Comparison of ENCODE assay signal across 12 cellular contexts in genomic region chr17:38906429-38907172, GRCh38. TPM values are rescaled to one million over a fixed set of nuclear protein-coding genes. Genes with fewer than 3 reads are reported as not detected.
DNase-seq lines count a peak whose midpoint lies in the region; ATAC-seq, FAIRE-seq and TF ChIP-seq lines count a peak whose summit lies in the region.
"Had no signal": no experiment of that assay in that cellular context is flagged by ENCODE, and none has a peak within 500 bp of the region (broad histone marks: within the 10 kb centered on the region; RNA-seq: fewer than 3 reads in every experiment).

No MANE protein-coding gene starts in this region.

- H3K36me3 Mint-ChIP-seq in WTC11, result peaks cover 21% of the 10 kb centered on the region

- ATAC-seq in WTC11, result no peak; the same call in 1 of the 2 replicates
- ATAC-seq in HG02884 (IDR thresholded peaks at IDR 0.05; ENCODE audit: unreplicated experiment), result no peak
- ATAC-seq in HG02642 (IDR thresholded peaks at IDR 0.05; ENCODE audit: poor library complexity, unreplicated experiment), result no peak

- TF ChIP-seq CTCF in WTC11 (IDR thresholded peaks at IDR 0.05) (no peak), cardiac muscle cell (IDR thresholded peaks at IDR 0.05; ENCODE audit: low read depth, low read length) (no peak), Peyer's patch (IDR thresholded peaks at IDR 0.05) (no peak)

- peak overlapping the region; percentile 28 for H3K4me2 ChIP-seq in skeletal muscle satellite cell (ENCODE audit: low read length)
- H3K4me2 ChIP-seq: smooth muscle cell had no signal

- peaks cover 5% of the 10 kb centered on the region for H3K4me1 ChIP-seq in cardiac muscle cell (ENCODE audit: low read depth)
- H3K4me1 ChIP-seq in skeletal muscle satellite cell (ENCODE audit: control insufficient read depth, insufficient read depth, low read length), result peaks cover 53% of the 10 kb centered on the region
- peaks cover 0 to 79% (median 0%) of the 10 kb centered on the region in 4 donors for H3K4me1 ChIP-seq in Peyer's patch
- H3K4me1 ChIP-seq: colonic mucosa had no signal

- H3K4me3 ChIP-seq in cardiac muscle cell (no peak overlapping the region), skeletal muscle satellite cell (ENCODE audit: low read length) (no peak overlapping the region), Peyer's patch (no peak overlapping the region)
- H3K4me3 ChIP-seq: colonic mucosa, GM23248, smooth muscle cell had no signal

- H3K36me3 ChIP-seq in cardiac muscle cell (no peaks in the 10 kb centered on the region), skeletal muscle satellite cell (ENCODE audit: insufficient read depth, low read length) (peaks cover 84% of the 10 kb centered on the region), Peyer's patch (peaks cover 0 to 68% (median 0%) of the 10 kb centered on the region in 3 donors)
- H3K36me3 ChIP-seq: colonic mucosa had no signal

- TF ChIP-seq POLR2A in GM12892 (IDR thresholded peaks at IDR 0.05; ENCODE audit: low read depth, low read length) (no peak), Peyer's patch (IDR thresholded peaks at IDR 0.05) (no peak)

- peak overlapping the region; percentile 86 for H3K27ac Mint-ChIP-seq in WTC11

- POLR2A ChIA-PET in WTC11 (lab: Charles Lee), result no interaction called here

- no peaks in the 10 kb centered on the region for H3K27me3 ChIP-seq in cardiac muscle cell
- no peaks in the 10 kb centered on the region for H3K27me3 ChIP-seq in skeletal muscle satellite cell (ENCODE audit: control insufficient read depth, insufficient read depth, low read length)
- H3K27me3 ChIP-seq in Peyer's patch, result no peaks in the 10 kb centered on the region
- H3K27me3 ChIP-seq: colonic mucosa had no signal

- CTCF ChIA-PET in WTC11 (lab: Charles Lee), result interaction anchor here (0.8 to 2.2 kb wide), 8 partner anchors 11 to 268 kb away, joined by 3 to 14 read pairs (median 6); partner anchors contain the start of genes FBXO47 and LASP1NB

- H3K9me3 Mint-ChIP-seq in WTC11, result no peaks in the 10 kb centered on the region

- no peak overlapping the region for H3K4me3 Mint-ChIP-seq in WTC11

- no peaks in the 10 kb centered on the region for H3K9me3 ChIP-seq in cardiac muscle cell (ENCODE audit: low read depth)
- H3K9me3 ChIP-seq in skeletal muscle satellite cell (replicated peaks; ENCODE audit: low read length), result no peaks in the 10 kb centered on the region
- H3K9me3 ChIP-seq in Peyer's patch, result no peaks in the 10 kb centered on the region
- H3K9me3 ChIP-seq: colonic mucosa had no signal

- DNase-seq in GM12892 (ENCODE audit: insufficient read length) (no peak), WTC11 (ENCODE audit: low spot score) (no peak), cardiac muscle cell (ENCODE audit: low read depth in 1 of 2, low spot score in 1 of 2) (no peak), Peyer's patch (no peak), T-helper 9 cell (no peak)
- DNase-seq: colonic mucosa, GM23248, hypothalamus had no signal

- peak overlapping the region; percentile 19 for H3K27ac ChIP-seq in cardiac muscle cell
- H3K27ac ChIP-seq in Peyer's patch, result peak overlapping the region in 1 of 4 donors; percentile 46
- H3K27ac ChIP-seq: colonic mucosa, GM23248 had no signal

- no peaks in the 10 kb centered on the region for H3K27me3 Mint-ChIP-seq in WTC11 (ENCODE audit: low read depth)

- peak; percentile 38 for FAIRE-seq in GM12892 (lab: Jason Lieb, UNC)

- H3K9ac ChIP-seq in skeletal muscle satellite cell (ENCODE audit: low read depth, low read length), result peak overlapping the region; percentile 18
- H3K9ac ChIP-seq: GM23248 had no signal

- peaks cover 18% of the 10 kb centered on the region for H3K4me1 Mint-ChIP-seq in WTC11

TF ChIP-seq in WTC11, 78 proteins besides CTCF, POLR2A, EP300 and RAD21:
- TF ChIP-seq MAX (CRISPR knock-in tag; IDR thresholded peaks at IDR 0.05) (no peak), E2F4 (CRISPR knock-in tag; IDR thresholded peaks at IDR 0.05; ENCODE audit: borderline replicate concordance, low read depth) (no peak), PREB (CRISPR knock-in tag; IDR thresholded peaks at IDR 0.05; ENCODE audit: borderline replicate concordance) (no peak), GTF2I (CRISPR knock-in tag; conservative IDR thresholded peaks at IDR 0.05) (no peak), ZNF532 (CRISPR knock-in tag; IDR thresholded peaks at IDR 0.05; ENCODE audit: borderline replicate concordance) (no peak)

RNA-seq across cellular contexts. Expression of gene LASP1, which starts 36.7 kb away (rescaled TPM):
- 48.4 TPM for polyA plus RNA-seq in GM12892 (2012; ENCODE audit: missing spikeins)
- 126 to 139 TPM (median 128 TPM) in 3 replicates for total RNA-seq in WTC11 (2021)
- 46.0 and 51.2 TPM in 2 replicates for total RNA-seq in cardiac muscle cell
- polyA plus RNA-seq in cardiac muscle cell, result 28.1 and 38.0 TPM in 2 replicates
- total RNA-seq in skeletal muscle satellite cell (2012; rRNA removed), result 172 and 203 TPM in 2 replicates
- 100 to 1,000 TPM; 166 to 654 (median 590) TPM for total RNA-seq in Peyer's patch

RNA-seq across cellular contexts. Expression of gene RPL23, which starts 53.1 kb away (rescaled TPM):
- 4,815 TPM for polyA plus RNA-seq in GM12892 (2012; ENCODE audit: missing spikeins)
- total RNA-seq in WTC11 (2021), result 1,832 to 2,028 TPM (median 1,945 TPM) in 3 replicates
- 2,451 and 2,692 TPM in 2 replicates for total RNA-seq in cardiac muscle cell
- 567 and 626 TPM in 2 replicates for polyA plus RNA-seq in cardiac muscle cell
- 1,089 and 1,655 TPM in 2 replicates for total RNA-seq in skeletal muscle satellite cell (2012; rRNA removed)
- 1,000 to 10,000 TPM in 1 of 4 donors, 100 to 1,000 TPM in 3; 347 to 1,233 (median 540) TPM for total RNA-seq in Peyer's patch
